In the genomic region with DNA sequence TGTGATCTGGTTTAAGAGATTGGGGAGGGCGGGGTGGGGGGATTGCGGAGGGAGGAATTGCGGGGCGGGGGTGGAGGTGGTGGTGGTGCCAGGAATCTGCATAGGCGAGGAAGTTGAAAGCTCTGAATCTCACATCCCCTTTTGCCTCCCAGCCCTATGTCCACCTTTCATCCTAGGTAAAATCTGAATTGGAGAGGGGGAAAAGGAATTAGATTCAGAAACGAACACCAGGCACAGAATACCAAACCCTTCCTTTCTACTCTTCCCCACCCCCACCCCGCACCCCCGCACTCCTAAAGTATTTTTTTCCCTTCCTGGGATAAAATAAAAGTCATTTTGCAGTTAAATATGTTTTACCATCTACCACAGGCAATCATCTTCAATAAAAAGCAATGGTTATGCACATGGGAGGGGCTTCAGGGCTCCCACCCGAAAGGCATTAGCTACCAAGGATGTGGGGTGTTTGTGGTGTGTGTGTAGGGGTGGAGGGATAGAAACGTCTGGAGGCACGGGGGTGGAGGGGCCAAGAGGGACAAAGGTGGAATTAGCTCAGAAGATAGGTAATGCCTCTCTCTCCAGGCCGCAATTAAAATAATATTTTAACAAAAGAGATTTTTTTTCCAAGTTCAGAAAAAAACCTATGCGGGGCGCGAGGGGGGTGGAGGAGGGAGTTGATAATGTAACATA, we compare ENCODE assay signal across 1 cellular context.
TF ChIP-seq lines count a peak whose summit lies in the region.

No MANE protein-coding gene starts in this region.

TF ChIP-seq in HCT116, 20 proteins besides CTCF, POLR2A, EP300 and RAD21 (continued from another document):
- TF ChIP-seq, protein P1, sequence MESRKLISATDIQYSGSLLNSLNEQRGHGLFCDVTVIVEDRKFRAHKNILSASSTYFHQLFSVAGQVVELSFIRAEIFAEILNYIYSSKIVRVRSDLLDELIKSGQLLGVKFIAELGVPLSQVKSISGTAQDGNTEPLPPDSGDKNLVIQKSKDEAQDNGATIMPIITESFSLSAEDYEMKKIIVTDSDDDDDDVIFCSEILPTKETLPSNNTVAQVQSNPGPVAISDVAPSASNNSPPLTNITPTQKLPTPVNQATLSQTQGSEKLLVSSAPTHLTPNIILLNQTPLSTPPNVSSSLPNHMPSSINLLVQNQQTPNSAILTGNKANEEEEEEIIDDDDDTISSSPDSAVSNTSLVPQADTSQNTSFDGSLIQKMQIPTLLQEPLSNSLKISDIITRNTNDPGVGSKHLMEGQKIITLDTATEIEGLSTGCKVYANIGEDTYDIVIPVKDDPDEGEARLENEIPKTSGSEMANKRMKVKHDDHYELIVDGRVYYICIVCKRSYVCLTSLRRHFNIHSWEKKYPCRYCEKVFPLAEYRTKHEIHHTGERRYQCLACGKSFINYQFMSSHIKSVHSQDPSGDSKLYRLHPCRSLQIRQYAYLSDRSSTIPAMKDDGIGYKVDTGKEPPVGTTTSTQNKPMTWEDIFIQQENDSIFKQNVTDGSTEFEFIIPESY (IDR thresholded peaks at IDR 0.05; ENCODE audit: extremely low read depth, insufficient replicate concordance, low read length), result no peak
- TF ChIP-seq SIN3A (IDR thresholded peaks at IDR 0.05; ENCODE audit: low read depth), result no peak
- no peak for TF ChIP-seq SRF (IDR thresholded peaks at IDR 0.05; ENCODE audit: low read depth)
- no peak for TF ChIP-seq POLR2AphosphoS5 (IDR thresholded peaks at IDR 0.05; ENCODE audit: low read depth, low read length)
- TF ChIP-seq, protein P2, sequence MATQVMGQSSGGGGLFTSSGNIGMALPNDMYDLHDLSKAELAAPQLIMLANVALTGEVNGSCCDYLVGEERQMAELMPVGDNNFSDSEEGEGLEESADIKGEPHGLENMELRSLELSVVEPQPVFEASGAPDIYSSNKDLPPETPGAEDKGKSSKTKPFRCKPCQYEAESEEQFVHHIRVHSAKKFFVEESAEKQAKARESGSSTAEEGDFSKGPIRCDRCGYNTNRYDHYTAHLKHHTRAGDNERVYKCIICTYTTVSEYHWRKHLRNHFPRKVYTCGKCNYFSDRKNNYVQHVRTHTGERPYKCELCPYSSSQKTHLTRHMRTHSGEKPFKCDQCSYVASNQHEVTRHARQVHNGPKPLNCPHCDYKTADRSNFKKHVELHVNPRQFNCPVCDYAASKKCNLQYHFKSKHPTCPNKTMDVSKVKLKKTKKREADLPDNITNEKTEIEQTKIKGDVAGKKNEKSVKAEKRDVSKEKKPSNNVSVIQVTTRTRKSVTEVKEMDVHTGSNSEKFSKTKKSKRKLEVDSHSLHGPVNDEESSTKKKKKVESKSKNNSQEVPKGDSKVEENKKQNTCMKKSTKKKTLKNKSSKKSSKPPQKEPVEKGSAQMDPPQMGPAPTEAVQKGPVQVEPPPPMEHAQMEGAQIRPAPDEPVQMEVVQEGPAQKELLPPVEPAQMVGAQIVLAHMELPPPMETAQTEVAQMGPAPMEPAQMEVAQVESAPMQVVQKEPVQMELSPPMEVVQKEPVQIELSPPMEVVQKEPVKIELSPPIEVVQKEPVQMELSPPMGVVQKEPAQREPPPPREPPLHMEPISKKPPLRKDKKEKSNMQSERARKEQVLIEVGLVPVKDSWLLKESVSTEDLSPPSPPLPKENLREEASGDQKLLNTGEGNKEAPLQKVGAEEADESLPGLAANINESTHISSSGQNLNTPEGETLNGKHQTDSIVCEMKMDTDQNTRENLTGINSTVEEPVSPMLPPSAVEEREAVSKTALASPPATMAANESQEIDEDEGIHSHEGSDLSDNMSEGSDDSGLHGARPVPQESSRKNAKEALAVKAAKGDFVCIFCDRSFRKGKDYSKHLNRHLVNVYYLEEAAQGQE (IDR thresholded peaks at IDR 0.05; ENCODE audit: low read depth), result no peak
- no peak for TF ChIP-seq EZH2phosphoT487 (IDR thresholded peaks at IDR 0.05; ENCODE audit: borderline replicate concordance)
- TF ChIP-seq EZH2 (IDR thresholded peaks at IDR 0.05), result no peak
- TF ChIP-seq, protein P3, sequence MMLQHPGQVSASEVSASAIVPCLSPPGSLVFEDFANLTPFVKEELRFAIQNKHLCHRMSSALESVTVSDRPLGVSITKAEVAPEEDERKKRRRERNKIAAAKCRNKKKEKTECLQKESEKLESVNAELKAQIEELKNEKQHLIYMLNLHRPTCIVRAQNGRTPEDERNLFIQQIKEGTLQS (IDR thresholded peaks at IDR 0.05), result no peak
- TF ChIP-seq EGR1 (IDR thresholded peaks at IDR 0.05; ENCODE audit: low read depth), result no peak
- TF ChIP-seq YY1 (IDR thresholded peaks at IDR 0.05; ENCODE audit: extremely low read depth, insufficient replicate concordance, low read depth, low read length), result no peak
